Comparison of ENCODE assay signal across 11 cellular contexts in genomic region chr12:11568762-11569478, GRCh38.
DNase-seq lines count a peak whose midpoint lies in the region; ATAC-seq, FAIRE-seq and TF ChIP-seq lines count a peak whose summit lies in the region.
"Had no signal": no experiment of that assay in that cellular context is flagged by ENCODE, and none has a peak within 500 bp of the region (broad histone marks: within the 10 kb centered on the region; RNA-seq: fewer than 3 reads in every experiment).

No MANE protein-coding gene starts in this region.

- H3K4me3 Mint-ChIP-seq in effector memory CD8-positive, alpha-beta T cell, result no peak overlapping the region
- no peak overlapping the region for H3K4me3 Mint-ChIP-seq in activated T-cell treated with anti-CD3 and anti-CD28 coated beads, Interleukin-2, amount 50 U/mL, for 72 hours
- H3K4me3 Mint-ChIP-seq: central memory CD8-positive, alpha-beta T cell had no signal

- peak; percentile 74 for DNase-seq in choroid plexus epithelial cell (ENCODE audit: low read depth)
- DNase-seq in H54 (ENCODE audit: insufficient read length, low spot score), result no peak
- DNase-seq in effector memory CD8-positive, alpha-beta T cell, result no peak
- no peak for DNase-seq in stimulated activated CD4-positive, alpha-beta T cell treated with anti-CD3 and anti-CD28 coated beads, Interleukin-4, amount 100 ng/mL, for 4 hours
- DNase-seq in activated T-cell treated with anti-CD3 and anti-CD28 coated beads, Interleukin-2, amount 50 U/mL, for 72 hours, result no peak
- DNase-seq: heart right ventricle had no signal

- H3K27ac Mint-ChIP-seq in effector memory CD8-positive, alpha-beta T cell, result no peak overlapping the region
- no peak overlapping the region for H3K27ac Mint-ChIP-seq in activated T-cell treated with anti-CD3 and anti-CD28 coated beads, Interleukin-2, amount 50 U/mL, for 72 hours

- no peak overlapping the region for H3K4me3 ChIP-seq in choroid plexus epithelial cell (ENCODE audit: low read depth, low read length)
- H3K4me3 ChIP-seq: heart right ventricle had no signal

- no peaks in the 10 kb centered on the region for H3K9me3 Mint-ChIP-seq in effector memory CD8-positive, alpha-beta T cell
- no peaks in the 10 kb centered on the region for H3K9me3 Mint-ChIP-seq in activated T-cell treated with anti-CD3 and anti-CD28 coated beads, Interleukin-2, amount 50 U/mL, for 72 hours
- H3K9me3 Mint-ChIP-seq: central memory CD8-positive, alpha-beta T cell had no signal

- ATAC-seq in GM18505 (IDR thresholded peaks at IDR 0.05; ENCODE audit: unreplicated experiment) (peak; percentile 80), GM21423 (IDR thresholded peaks at IDR 0.05; ENCODE audit: unreplicated experiment) (peak; percentile 82), HG03097 (IDR thresholded peaks at IDR 0.05; ENCODE audit: low FRiP score, unreplicated experiment) (peak; percentile 67)
- no peak for ATAC-seq in effector memory CD8-positive, alpha-beta T cell (replicated peaks)
- ATAC-seq in activated T-cell treated with anti-CD3 and anti-CD28 coated beads, Interleukin-2, amount 50 U/mL, for 72 hours (replicated peaks in 1 of 2), result no peak
- ATAC-seq: HCT116, heart right ventricle had no signal

- no peak for FAIRE-seq in H54 (lab: Jason Lieb, UNC)

- no peaks in the 10 kb centered on the region for H3K36me3 Mint-ChIP-seq in effector memory CD8-positive, alpha-beta T cell (ENCODE audit: insufficient read depth)
- H3K36me3 Mint-ChIP-seq in activated T-cell treated with anti-CD3 and anti-CD28 coated beads, Interleukin-2, amount 50 U/mL, for 72 hours (ENCODE audit: insufficient read depth in 2 of 2), result peaks cover under 1 to 1% of the 10 kb centered on the region in 2 donors

- peaks cover 0 to 12% of the 10 kb centered on the region in 2 donors for H3K27me3 Mint-ChIP-seq in effector memory CD8-positive, alpha-beta T cell
- no peaks in the 10 kb centered on the region for H3K27me3 Mint-ChIP-seq in activated T-cell treated with anti-CD3 and anti-CD28 coated beads, Interleukin-2, amount 50 U/mL, for 72 hours (ENCODE audit: low read depth)

- TF ChIP-seq POLR2A in GM18505 (IDR thresholded peaks at IDR 0.05; ENCODE audit: borderline replicate concordance, extremely low read depth, insufficient read depth, insufficient read length) (no peak), H54 (IDR thresholded peaks at IDR 0.05; ENCODE audit: low read depth, low read length) (no peak)

- TF ChIP-seq CTCF in choroid plexus epithelial cell (conservative IDR thresholded peaks at IDR 0.05; ENCODE audit: low read depth, low read length), result no peak

- no peaks in the 10 kb centered on the region for H3K4me1 Mint-ChIP-seq in effector memory CD8-positive, alpha-beta T cell (ENCODE audit: low read depth in 2 of 2)
- no peaks in the 10 kb centered on the region for H3K4me1 Mint-ChIP-seq in activated T-cell treated with anti-CD3 and anti-CD28 coated beads, Interleukin-2, amount 50 U/mL, for 72 hours (ENCODE audit: low read depth)
- H3K4me1 Mint-ChIP-seq: central memory CD8-positive, alpha-beta T cell had no signal

Comparison
In these comparisons a context has a peak if more than half of its experiments do, and no peak if none do; other contexts are left out.
1. ATAC-seq: peak in GM18505 (single experiment), GM21423 (single experiment) and HG03097 (single experiment); none in effector memory CD8-positive, alpha-beta T cell (single experiment) and activated T-cell treated with anti-CD3 and anti-CD28 coated beads, Interleukin-2, amount 50 U/mL, for 72 hours (0 of 2).